Comparison of ENCODE assay signal across 23 cellular contexts in genomic region chr1:205358579-205358978, GRCh38. TPM values are rescaled to one million over a fixed set of nuclear protein-coding genes. Genes with fewer than 3 reads are reported as not detected.
"Had no signal": no experiment of that assay in that cellular context is flagged by ENCODE, and none has a peak within 500 bp of the region (broad histone marks: within the 10 kb centered on the region; RNA-seq: fewer than 3 reads in every experiment).

No MANE protein-coding gene starts in this region.

- H3K4me3 Mint-ChIP-seq: naive thymus-derived CD8-positive, alpha-beta T cell; stimulated activated naive B cell treated with anti-CD40 and anti-IgM and Interleukin-4, amounts not matched to agents 10 μg/mL and 1 μg/mL and 100 μg/mL, for 72 hours; stimulated activated naive CD8-positive, alpha-beta T cell treated with anti-CD3 and anti-CD28 coated beads, Interleukin-15, amount 100 ng/mL, for 72 hours had no signal

- H3K4me3 ChIP-seq: colonic mucosa, heart right ventricle, mucosa of descending colon, spleen, testis, tibial nerve, upper lobe of right lung, vagina had no signal

- DNase-seq: colonic mucosa; dermis blood vessel endothelial cell; foreskin melanocyte; heart right ventricle; islet precursor cell; mammary epithelial cell; mucosa of descending colon; naive thymus-derived CD8-positive, alpha-beta T cell; spleen; stimulated activated CD4-positive, alpha-beta T cell treated with anti-CD3 and anti-CD28 coated beads, Interleukin-15, amount 100 ng/mL, for 24 hours; stimulated activated CD4-positive, alpha-beta T cell treated with anti-CD3 and anti-CD28 coated beads, Interleukin-1b, Interleukin-23, amount 100 ng/mL, for 48 hours; stimulated activated CD4-positive, alpha-beta T cell treated with anti-CD3 and anti-CD28 coated beads, Interleukin-4, amount 100 ng/mL, for 4 hours; stimulated activated naive B cell treated with anti-CD40 and anti-IgM and Interleukin-4, amounts not matched to agents 10 μg/mL and 1 μg/mL and 100 μg/mL, for 72 hours; stimulated activated naive CD8-positive, alpha-beta T cell treated with anti-CD3 and anti-CD28 coated beads, Interleukin-15, amount 100 ng/mL, for 72 hours; testis had no signal

- H3K27me3 ChIP-seq: colonic mucosa, testis, vagina had no signal

- H3K4me1 Mint-ChIP-seq: stimulated activated naive CD8-positive, alpha-beta T cell treated with anti-CD3 and anti-CD28 coated beads, Interleukin-15, amount 100 ng/mL, for 72 hours had no signal

- H3K27ac ChIP-seq: colonic mucosa, heart right ventricle, spleen, testis, upper lobe of right lung, vagina had no signal

- H3K27ac Mint-ChIP-seq: naive thymus-derived CD8-positive, alpha-beta T cell; stimulated activated naive B cell treated with anti-CD40 and anti-IgM and Interleukin-4, amounts not matched to agents 10 μg/mL and 1 μg/mL and 100 μg/mL, for 72 hours; stimulated activated naive CD8-positive, alpha-beta T cell treated with anti-CD3 and anti-CD28 coated beads, Interleukin-15, amount 100 ng/mL, for 72 hours had no signal

- H3K36me3 Mint-ChIP-seq: naive thymus-derived CD8-positive, alpha-beta T cell; stimulated activated naive B cell treated with anti-CD40 and anti-IgM and Interleukin-4, amounts not matched to agents 10 μg/mL and 1 μg/mL and 100 μg/mL, for 72 hours had no signal

- H3K36me3 ChIP-seq: colonic mucosa, heart right ventricle, spleen, tibial nerve, upper lobe of right lung, vagina had no signal

- H3K9me3 Mint-ChIP-seq: naive thymus-derived CD8-positive, alpha-beta T cell; stimulated activated naive B cell treated with anti-CD40 and anti-IgM and Interleukin-4, amounts not matched to agents 10 μg/mL and 1 μg/mL and 100 μg/mL, for 72 hours; stimulated activated naive CD8-positive, alpha-beta T cell treated with anti-CD3 and anti-CD28 coated beads, Interleukin-15, amount 100 ng/mL, for 72 hours had no signal

- ATAC-seq: heart right ventricle; left lobe of liver; naive thymus-derived CD8-positive, alpha-beta T cell; sciatic nerve; stimulated activated naive B cell treated with anti-CD40 and anti-IgM and Interleukin-4, amounts not matched to agents 10 μg/mL and 1 μg/mL and 100 μg/mL, for 72 hours; stimulated activated naive CD8-positive, alpha-beta T cell treated with anti-CD3 and anti-CD28 coated beads, Interleukin-15, amount 100 ng/mL, for 72 hours; upper lobe of right lung had no signal

- H3K9me3 ChIP-seq: colonic mucosa, heart right ventricle, mucosa of descending colon, spleen, testis, tibial nerve, upper lobe of right lung, vagina had no signal

RNA-seq across cellular contexts. Expression of gene KLHDC8A, which starts 1.9 kb away (rescaled TPM):
- total RNA-seq: dermis blood vessel endothelial cell; left lobe of liver; mammary epithelial cell; naive thymus-derived CD8-positive, alpha-beta T cell; osteocyte; pulmonary artery endothelial cell; subcutaneous adipose tissue; vagina had no signal
